Comparison of ENCODE assay signal across 16 cellular contexts in genomic region chr1:72050551-72050950, GRCh38.
"Had no signal": no experiment of that assay in that cellular context is flagged by ENCODE, and none has a peak within 500 bp of the region (broad histone marks: within the 10 kb centered on the region; RNA-seq: fewer than 3 reads in every experiment).

No MANE protein-coding gene starts in this region.

- ATAC-seq: effector memory CD8-positive, alpha-beta T cell; foreskin keratinocyte; gastrocnemius medialis; heart right ventricle; left cardiac atrium; left lung; left ventricle myocardium superior; lower lobe of right lung; mucosa of descending colon; naive thymus-derived CD4-positive, alpha-beta T cell had no signal

- DNase-seq: effector CD8-positive, alpha-beta T cell; effector memory CD8-positive, alpha-beta T cell; endodermal cell; gastrocnemius medialis; glutamatergic neuron; head of caudate nucleus; heart right ventricle; hippocampal formation; left cardiac atrium; left lung; left ventricle myocardium superior; lower lobe of right lung; mesenchymal stem cell; mucosa of descending colon; naive thymus-derived CD4-positive, alpha-beta T cell had no signal
